14 cellular contexts compared by ENCODE assay signal in genomic region chr6:37966801-37967200, GRCh38.
"Had no signal": no experiment of that assay in that cellular context is flagged by ENCODE, and none has a peak within 500 bp of the region (broad histone marks: within the 10 kb centered on the region; RNA-seq: fewer than 3 reads in every experiment).

No MANE protein-coding gene starts in this region.

- H3K36me3 ChIP-seq: transverse colon had no signal

- H3K27ac ChIP-seq: coronary artery, right lobe of liver, transverse colon had no signal

- H3K4me3 ChIP-seq: coronary artery, right lobe of liver, transverse colon had no signal

- H3K27me3 ChIP-seq: right lobe of liver, transverse colon had no signal

- ATAC-seq: naive thymus-derived CD8-positive, alpha-beta T cell had no signal

- H3K9me3 ChIP-seq: right lobe of liver, transverse colon had no signal

- DNase-seq: activated CD4-positive, alpha-beta memory T cell treated with anti-CD3 and anti-CD28 coated beads for 36 hours; activated gamma-delta T cell; activated T-cell treated with anti-CD3 and anti-CD28 coated beads, Interleukin-2, amount 50 U/mL, for 4 hours; caudate nucleus; effector CD8-positive, alpha-beta T cell; immature natural killer cell; naive thymus-derived CD8-positive, alpha-beta T cell; nucleus accumbens; right lobe of liver; stimulated activated naive CD4-positive, alpha-beta T cell; substantia nigra; SW 1271; transverse colon had no signal
